Comparison of ENCODE assay signal across 16 cellular contexts in the genomic region with DNA sequence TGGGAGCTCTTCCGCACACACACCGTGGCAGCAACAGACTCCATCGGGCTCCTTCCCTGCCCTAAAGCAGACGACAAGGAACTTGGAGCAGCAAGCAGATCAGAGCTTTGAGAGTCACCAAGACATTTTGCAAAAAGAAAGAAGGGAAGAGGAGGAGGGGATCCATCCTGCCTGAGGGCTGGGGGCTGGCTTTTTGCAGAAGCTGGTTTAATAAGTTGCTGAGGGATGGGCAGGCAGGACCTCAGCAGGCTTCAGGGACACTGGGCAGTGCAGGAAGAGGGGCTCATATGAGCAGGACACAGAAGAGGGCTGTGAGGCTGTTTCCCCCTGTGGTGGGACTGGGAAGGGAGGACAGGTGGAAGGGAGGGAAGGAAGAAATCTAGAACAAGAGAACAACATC.
"Had no signal": no experiment of that assay in that cellular context is flagged by ENCODE, and none has a peak within 500 bp of the region (broad histone marks: within the 10 kb centered on the region; RNA-seq: fewer than 3 reads in every experiment).

No MANE protein-coding gene starts in this region.

- H2AFZ ChIP-seq: parathyroid adenoma had no signal

- H3K27me3 ChIP-seq: foreskin keratinocyte, right lobe of liver, transverse colon had no signal

- H3K9me3 ChIP-seq: left ventricle myocardium inferior, lower lobe of right lung, prostate gland, right lobe of liver, stomach, thoracic aorta, transverse colon had no signal

- H3K36me3 ChIP-seq: left ventricle myocardium inferior, lower lobe of right lung, prostate gland, right lobe of liver, stomach, thoracic aorta, transverse colon had no signal

- H3K4me3 ChIP-seq: left ventricle myocardium inferior, lower lobe of right lung, prostate gland, right lobe of liver, skin epidermis, stomach, thoracic aorta, transverse colon had no signal

- FAIRE-seq: keratinocyte had no signal

- H3K79me2 ChIP-seq: parathyroid adenoma had no signal

- H3K4me1 ChIP-seq: foreskin keratinocyte, left ventricle myocardium inferior, lower lobe of right lung, parathyroid adenoma, prostate gland, right lobe of liver, stomach, transverse colon had no signal

- H3K9ac ChIP-seq: parathyroid adenoma had no signal

- H3K27ac ChIP-seq: foreskin keratinocyte, left ventricle myocardium inferior, lower lobe of right lung, parathyroid adenoma, prostate gland, right lobe of liver, skin epidermis, stomach, thoracic aorta, transverse colon had no signal

- DNase-seq: effector memory CD8-positive, alpha-beta T cell; foreskin keratinocyte; left cardiac atrium; left ventricle myocardium inferior; lower lobe of right lung; midbrain; right lobe of liver; stimulated activated CD4-positive, alpha-beta T cell treated with anti-CD3 and anti-CD28 coated beads, Interleukin-12 subunit alpha, Interleukin-12 subunit beta, amount 100 ng/mL, for 4 hours; stimulated activated naive CD4-positive, alpha-beta T cell; stomach; transverse colon had no signal
